Comparison of ENCODE assay signal across 17 cellular contexts in genomic region chr17:1742371-1743093, GRCh38. TPM values are rescaled to one million over a fixed set of nuclear protein-coding genes. Genes with fewer than 3 reads are reported as not detected.
DNase-seq lines count a peak whose midpoint lies in the region; ATAC-seq, FAIRE-seq and TF ChIP-seq lines count a peak whose summit lies in the region.
"Had no signal": no experiment of that assay in that cellular context is flagged by ENCODE, and none has a peak within 500 bp of the region (broad histone marks: within the 10 kb centered on the region; RNA-seq: fewer than 3 reads in every experiment).

TSS of gene SERPINF2 (plus strand) at chr17:1742871. CDS start at chr17:1744996, 2,125 bp downstream.

- TF ChIP-seq CTCF in ascending aorta (IDR thresholded peaks at IDR 0.05) (no peak), HepG2 (CRISPR knock-in tag; IDR thresholded peaks at IDR 0.05) (no peak)

- POLR2A ChIA-PET in HepG2 (lab: Yijun Ruan, JAX), result interaction anchor here (0.6 to 16.4 kb wide), 15 partner anchors 9 to 256 kb away, joined by 3 to 299 read pairs (median 5); partner anchors contain the start of genes RILP, SERPINF1 and WDR81

- H3K4me2 ChIP-seq in HepG2 (ENCODE audit: low read depth, low read length), result peak within 1 kb of the TSS; percentile 88

- CTCF ChIA-PET in HepG2 (lab: Yijun Ruan, JAX; ENCODE audit: low intra/inter-chr PET ratio, low total read pairs), result no interaction called here

- in situ Hi-C loops in Caki2 (cut with HindIII; ENCODE audit: low pct_unique_long_range_greater_than_20kb, low sequenced_read_pairs) (no loop called here), HepG2 (cut with HindIII; ENCODE audit: extremely low pct_ligation_motif_present, low pct_unique_long_range_greater_than_20kb) (no loop called here)

- peaks cover 32% of the 10 kb centered on the region for H3K79me2 ChIP-seq in HepG2 (ENCODE audit: insufficient read depth, low read length)

- H3K4me3 Mint-ChIP-seq in stimulated activated effector memory CD8-positive, alpha-beta T cell treated with anti-CD3 and anti-CD28 coated beads, Interleukin-12 subunit alpha, Interleukin-12 subunit beta, amount 100 ng/mL, for 72 hours, result no peak within 1 kb of the TSS
- H3K4me3 Mint-ChIP-seq: activated CD8-positive, alpha-beta T cell treated with anti-CD3 and anti-CD28 coated beads for 36 hours; activated naive CD8-positive, alpha-beta T cell treated with anti-CD3 and anti-CD28 coated beads, Interleukin-2, amount 10 ng/mL, durations not matched to agents 7 days and 5 days; activated T-cell treated with anti-CD3 and anti-CD28 coated beads, Interleukin-2, amount 50 U/mL, for 72 hours; neural crest cell had no signal

- no peaks in the 10 kb centered on the region for H3K27me3 ChIP-seq in ascending aorta
- no peaks in the 10 kb centered on the region for H3K27me3 ChIP-seq in HepG2 (ENCODE audit: control insufficient read depth in 1 of 2, insufficient read depth in 2 of 2, low read length in 2 of 2)

- no peaks in the 10 kb centered on the region for H3K9me3 Mint-ChIP-seq in stimulated activated effector memory CD8-positive, alpha-beta T cell treated with anti-CD3 and anti-CD28 coated beads, Interleukin-12 subunit alpha, Interleukin-12 subunit beta, amount 100 ng/mL, for 72 hours
- H3K9me3 Mint-ChIP-seq: activated CD8-positive, alpha-beta T cell treated with anti-CD3 and anti-CD28 coated beads for 36 hours; activated naive CD8-positive, alpha-beta T cell treated with anti-CD3 and anti-CD28 coated beads, Interleukin-2, amount 10 ng/mL, durations not matched to agents 7 days and 5 days; activated T-cell treated with anti-CD3 and anti-CD28 coated beads, Interleukin-2, amount 50 U/mL, for 72 hours; neural crest cell had no signal

- no peaks in the 10 kb centered on the region for H3K36me3 Mint-ChIP-seq in stimulated activated effector memory CD8-positive, alpha-beta T cell treated with anti-CD3 and anti-CD28 coated beads, Interleukin-12 subunit alpha, Interleukin-12 subunit beta, amount 100 ng/mL, for 72 hours

- 0% methylated on average over 8 of the region's 10 CpGs for WGBS in HepG2 (ENCODE audit: low lambda C conversion rate)

- H3K27ac ChIP-seq in ascending aorta, result no peak within 1 kb of the TSS
- peak within 1 kb of the TSS; percentile 84 for H3K27ac ChIP-seq in HepG2 (ENCODE audit: extremely low read length, insufficient read depth, low read length)

- peak within 1 kb of the TSS; percentile 69 for H3K27ac Mint-ChIP-seq in stimulated activated effector memory CD8-positive, alpha-beta T cell treated with anti-CD3 and anti-CD28 coated beads, Interleukin-12 subunit alpha, Interleukin-12 subunit beta, amount 100 ng/mL, for 72 hours
- H3K27ac Mint-ChIP-seq: activated CD8-positive, alpha-beta T cell treated with anti-CD3 and anti-CD28 coated beads for 36 hours; activated naive CD8-positive, alpha-beta T cell treated with anti-CD3 and anti-CD28 coated beads, Interleukin-2, amount 10 ng/mL, durations not matched to agents 7 days and 5 days; activated T-cell treated with anti-CD3 and anti-CD28 coated beads, Interleukin-2, amount 50 U/mL, for 72 hours had no signal

- H2AFZ ChIP-seq in HepG2 (ENCODE audit: low read length), result no peak within 1 kb of the TSS

- TF ChIP-seq RAD21 in HepG2 (CRISPR knock-in tag; IDR thresholded peaks at IDR 0.05), result no peak

- TF ChIP-seq POLR2A in HepG2 (IDR thresholded peaks at IDR 0.05; ENCODE audit: insufficient read depth in 1 of 2, low read depth in 2 of 2, low read length in 2 of 2), result peak; percentile 61 to 98

- intact Hi-C loops in ascending aorta (cut with DNase I) (no loop called here), HepG2 (cut with micrococcal nuclease; ENCODE audit: unreplicated experiment) (loop anchor here (1.0 to 2.0 kb wide), 2 partner anchors 20 to 26 kb away; partner anchors contain the start of gene SERPINF1)

- peaks cover 14% of the 10 kb centered on the region; the same call in 1 of the 2 replicates for H4K20me1 ChIP-seq in HepG2 (ENCODE audit: insufficient read depth, low read length)

- DNase-seq in Caki2 (ENCODE audit: low read depth) (peak; percentile 13), ascending aorta (ENCODE audit: low spot score in 2 of 2) (no peak), HepG2 (ENCODE audit: low spot score) (peak; percentile 93), AG20443 (ENCODE audit: low spot score) (no peak)
- no peak for DNase-seq in stimulated activated effector memory CD8-positive, alpha-beta T cell treated with anti-CD3 and anti-CD28 coated beads, Interleukin-12 subunit alpha, Interleukin-12 subunit beta, amount 100 ng/mL, for 72 hours (ENCODE audit: low spot score in 2 of 2)
- DNase-seq: activated CD8-positive, alpha-beta T cell treated with anti-CD3 and anti-CD28 coated beads for 36 hours; activated naive CD8-positive, alpha-beta T cell treated with anti-CD3 and anti-CD28 coated beads, Interleukin-2, amount 10 ng/mL, durations not matched to agents 7 days and 5 days; activated T-cell treated with anti-CD3 and anti-CD28 coated beads, Interleukin-2, amount 50 U/mL, for 72 hours; NCI-H2081; NCI-H524 treated with DMSO at 0.1 percent for 48 hours; stimulated activated CD4-positive, alpha-beta T cell treated with anti-CD3 and anti-CD28 coated beads, Interleukin-1b, Interleukin-23, amount 100 ng/mL, for 48 hours; substantia nigra had no signal

- H3K9ac ChIP-seq in HepG2 (ENCODE audit: insufficient read depth, low read depth, low read length), result peak within 1 kb of the TSS; percentile 80

- H3K9me3 ChIP-seq in ascending aorta (no peaks in the 10 kb centered on the region), HepG2 (ENCODE audit: low read length) (no peaks in the 10 kb centered on the region)

- H3K36me3 ChIP-seq in ascending aorta (peaks cover 5 to 8% of the 10 kb centered on the region in 2 donors), HepG2 (replicated peaks in 1 of 2; ENCODE audit: control insufficient read depth in 1 of 2, insufficient read depth in 2 of 2, low read length in 2 of 2) (peaks cover 7 to 15% of the 10 kb centered on the region in 2 experiments; a peak in 4 of 5 replicates)

- peak; percentile 95 for FAIRE-seq in HepG2 (lab: Jason Lieb, UNC)

- no peaks in the 10 kb centered on the region for H3K4me1 Mint-ChIP-seq in stimulated activated effector memory CD8-positive, alpha-beta T cell treated with anti-CD3 and anti-CD28 coated beads, Interleukin-12 subunit alpha, Interleukin-12 subunit beta, amount 100 ng/mL, for 72 hours
- H3K4me1 Mint-ChIP-seq: activated naive CD8-positive, alpha-beta T cell treated with anti-CD3 and anti-CD28 coated beads, Interleukin-2, amount 10 ng/mL, durations not matched to agents 7 days and 5 days; neural crest cell had no signal

- H3K4me1 ChIP-seq in ascending aorta (no peaks in the 10 kb centered on the region), HepG2 (ENCODE audit: insufficient read depth, low read length) (peaks cover 59% of the 10 kb centered on the region)

- TF ChIP-seq EP300 in HepG2 (IDR thresholded peaks at IDR 0.05; ENCODE audit: low read depth in 2 of 2, low read length in 2 of 2) (peak in 1 of 2 experiments; percentile 90; a peak in 2 of 4 replicates), HepG2 (CRISPR knock-in tag; IDR thresholded peaks at IDR 0.05; ENCODE audit: borderline replicate concordance) (no peak; the same call in 1 of the 2 replicates)

- peak; percentile 89 for ATAC-seq in HepG2
- ATAC-seq in stimulated activated effector memory CD8-positive, alpha-beta T cell treated with anti-CD3 and anti-CD28 coated beads, Interleukin-12 subunit alpha, Interleukin-12 subunit beta, amount 100 ng/mL, for 72 hours, result no peak
- no peak for ATAC-seq in GM19467 (IDR thresholded peaks at IDR 0.05; ENCODE audit: unreplicated experiment)
- no peak for ATAC-seq in GM21786 (IDR thresholded peaks at IDR 0.05; ENCODE audit: unreplicated experiment)
- ATAC-seq in GM19452 (IDR thresholded peaks at IDR 0.05; ENCODE audit: unreplicated experiment), result no peak
- ATAC-seq: activated CD8-positive, alpha-beta T cell treated with anti-CD3 and anti-CD28 coated beads for 36 hours; activated T-cell treated with anti-CD3 and anti-CD28 coated beads, Interleukin-2, amount 50 U/mL, for 72 hours; sciatic nerve had no signal

- H3K4me3 ChIP-seq in ascending aorta (no peak within 1 kb of the TSS), HepG2 (replicated peaks in 1 of 3; ENCODE audit: insufficient read depth in 1 of 3, low read depth in 2 of 3, low read length in 3 of 3) (peak within 1 kb of the TSS; percentile 60 to 83 (median 73))

- no TSS peak for BruUV-seq in HepG2 (replicated peaks; lab: Mats Ljungman, UMichigan)

TF ChIP-seq in HepG2, 621 proteins besides CTCF, POLR2A, EP300 and RAD21 (continues in another document):
- 0 out of 2 replicates have a peak, but pooled peaks have one; percentile 28 for TF ChIP-seq SP4 (CRISPR knock-in tag; IDR thresholded peaks at IDR 0.05)
- 0 out of 2 replicates have a peak, but pooled peaks have one; percentile 5 for TF ChIP-seq ZNF430 (CRISPR knock-in tag; IDR thresholded peaks at IDR 0.05)
- no peak for TF ChIP-seq ZNF232 (CRISPR knock-in tag; IDR thresholded peaks at IDR 0.05; ENCODE audit: borderline replicate concordance)
- no peak for TF ChIP-seq CENPT (CRISPR knock-in tag; IDR thresholded peaks at IDR 0.05; ENCODE audit: low read depth)

RNA-seq across cellular contexts. Expression of gene SERPINF2, which starts in this region (rescaled TPM):
- total RNA-seq in Caki2 (2014; rRNA removed; shearing (Covaris generic); ENCODE audit: low replicate concordance), result 0.14 and 0.68 TPM in 2 replicates
- total RNA-seq in ascending aorta (20.6 TPM), HepG2 (2016; rRNA removed; fragmentation: Illumina TruSeq; extraction: Trizol) (123 and 309 TPM in 2 replicates)
- total RNA-seq in HepG2 (2016; cell fraction: cytosol; rRNA removed; fragmentation: Illumina TruSeq; extraction: Trizol; ENCODE audit: low read depth), result 43.1 and 45.3 TPM in 2 replicates
- total RNA-seq in HepG2 (2016; cell fraction: insoluble cytoplasmic fraction; rRNA removed; fragmentation: Illumina TruSeq; extraction: Trizol), result 113 and 316 TPM in 2 replicates
- total RNA-seq in HepG2 (2016; cell fraction: membrane; rRNA removed; fragmentation: Illumina TruSeq; extraction: Trizol), result 90.4 and 105 TPM in 2 replicates
- 243 and 286 TPM in 2 replicates for total RNA-seq in HepG2 (2016; cell fraction: nucleus; rRNA removed; fragmentation: Illumina TruSeq; extraction: Trizol)
- 548 and 871 TPM in 2 replicates for polyA plus RNA-seq in HepG2 (2011; rRNA removed)
- polyA plus RNA-seq in HepG2 (2011; cell fraction: cytosol; rRNA removed), result 573 and 676 TPM in 2 replicates
- 1,260 and 1,369 TPM in 2 replicates for polyA plus RNA-seq in HepG2 (2011; cell fraction: nucleus; rRNA removed)
- 401 and 511 TPM in 2 replicates for polyA plus RNA-seq in HepG2 (2012)
- polyA plus RNA-seq in HepG2 (2016; cell fraction: cytosol; fragmentation: Illumina TruSeq; extraction: Trizol; ENCODE audit: low read depth), result 58.6 and 61.9 TPM in 2 replicates
- 142 and 163 TPM in 2 replicates for polyA plus RNA-seq in HepG2 (2016; cell fraction: insoluble cytoplasmic fraction; fragmentation: Illumina TruSeq; extraction: Trizol; ENCODE audit: low read depth)
- polyA plus RNA-seq in HepG2 (2016; cell fraction: membrane; fragmentation: Illumina TruSeq; extraction: Trizol; ENCODE audit: low read depth), result 96.0 and 97.4 TPM in 2 replicates
- 572 and 581 TPM in 2 replicates for polyA plus RNA-seq in HepG2 (2016; cell fraction: nucleus; fragmentation: Illumina TruSeq; extraction: Trizol; ENCODE audit: insufficient read depth, low read depth)
- polyA minus RNA-seq in HepG2 (2011; rRNA and poly(A)+ RNA removed; ENCODE audit: low replicate concordance), result 1.3 and 600 TPM in 2 replicates
- 283 and 408 TPM in 2 replicates for polyA minus RNA-seq in HepG2 (2011; cell fraction: cytosol; rRNA and poly(A)+ RNA removed)
- 211 and 291 TPM in 2 replicates for polyA minus RNA-seq in HepG2 (2011; cell fraction: nucleus; rRNA and poly(A)+ RNA removed)

Comparison
In these comparisons a context has a peak if more than half of its experiments do, and no peak if none do; other contexts are left out.
1. Peak in DNase-seq in Caki2; RNA of the gene not detected or under 1 TPM.
2. H3K4me3 ChIP-seq: peak in HepG2 (3 of 3); none in ascending aorta (0 of 2).